1 cellular context compared by ENCODE assay signal in the genomic region with DNA sequence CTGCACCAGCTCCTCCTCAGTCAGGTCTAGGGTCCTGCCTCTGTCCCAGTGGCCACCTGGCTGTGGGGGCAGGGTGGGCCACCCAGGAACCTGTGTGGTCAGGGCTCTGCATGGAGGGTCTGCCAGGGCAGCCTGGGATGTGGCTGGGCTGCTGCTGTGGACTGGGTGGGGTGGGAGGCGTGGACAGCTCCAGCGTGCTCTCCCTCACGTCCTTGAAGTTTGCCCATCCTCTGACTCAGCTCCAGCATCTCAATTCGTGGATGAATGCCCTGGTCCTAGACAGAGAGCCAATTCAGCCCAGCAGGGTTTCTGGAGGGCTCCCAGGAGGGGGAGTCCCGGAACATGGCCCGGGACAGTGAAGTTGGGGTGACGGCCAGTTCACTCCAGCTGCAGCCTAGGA.
TF ChIP-seq lines count a peak whose summit lies in the region.

No MANE protein-coding gene starts in this region.

TF ChIP-seq in IMR-90, 13 proteins besides CTCF, POLR2A, EP300 and RAD21 (continued from another document):
- no peak for TF ChIP-seq RCOR1 (IDR thresholded peaks at IDR 0.05; ENCODE audit: insufficient replicate concordance, low read length)
- no peak for TF ChIP-seq CEBPB (IDR thresholded peaks at IDR 0.05; ENCODE audit: low read depth, low read length)
- TF ChIP-seq NFE2L2 (IDR thresholded peaks at IDR 0.05; ENCODE audit: low read depth, low read length), result no peak
- no peak for TF ChIP-seq FOS (IDR thresholded peaks at IDR 0.05; ENCODE audit: low read depth, low read length)
- TF ChIP-seq, protein P1, sequence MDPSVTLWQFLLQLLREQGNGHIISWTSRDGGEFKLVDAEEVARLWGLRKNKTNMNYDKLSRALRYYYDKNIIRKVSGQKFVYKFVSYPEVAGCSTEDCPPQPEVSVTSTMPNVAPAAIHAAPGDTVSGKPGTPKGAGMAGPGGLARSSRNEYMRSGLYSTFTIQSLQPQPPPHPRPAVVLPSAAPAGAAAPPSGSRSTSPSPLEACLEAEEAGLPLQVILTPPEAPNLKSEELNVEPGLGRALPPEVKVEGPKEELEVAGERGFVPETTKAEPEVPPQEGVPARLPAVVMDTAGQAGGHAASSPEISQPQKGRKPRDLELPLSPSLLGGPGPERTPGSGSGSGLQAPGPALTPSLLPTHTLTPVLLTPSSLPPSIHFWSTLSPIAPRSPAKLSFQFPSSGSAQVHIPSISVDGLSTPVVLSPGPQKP (IDR thresholded peaks at IDR 0.05; ENCODE audit: borderline replicate concordance, low read depth, low read length), result no peak
TF ChIP-seq in IMR-90: peak in this region for 0.
